ENCODE assay signal across 36 cellular contexts in the genomic region with DNA sequence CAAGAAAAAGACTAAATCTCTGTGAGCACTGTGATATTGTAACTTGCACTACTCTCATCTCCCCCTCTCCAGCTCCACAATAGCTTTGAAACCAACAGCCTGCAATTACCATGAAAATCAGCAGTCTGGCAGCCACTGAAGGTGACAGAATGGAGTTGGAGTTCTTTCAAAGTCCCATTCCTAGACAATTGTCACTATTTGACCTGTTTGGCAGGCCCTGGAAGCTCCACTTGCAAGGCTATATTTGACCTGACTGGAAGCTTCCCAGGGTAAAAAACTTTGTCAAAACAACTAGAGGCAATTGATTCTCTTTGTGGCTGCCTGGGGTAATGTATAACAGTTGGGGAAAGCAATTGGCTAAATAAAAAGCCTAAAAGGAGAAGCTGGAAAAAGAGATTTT. TPM values are rescaled to one million over a fixed set of nuclear protein-coding genes. Genes with fewer than 3 reads are reported as not detected.
"Had no signal": no experiment of that assay in that cellular context is flagged by ENCODE, and none has a peak within 500 bp of the region (broad histone marks: within the 10 kb centered on the region; RNA-seq: fewer than 3 reads in every experiment).

No MANE protein-coding gene starts in this region.

- DNase-seq: activated CD4-positive, alpha-beta memory T cell treated with anti-CD3 and anti-CD28 coated beads, Interleukin-2, amount 10 ng/mL, durations not matched to agents 7 days and 5 days; activated CD4-positive, alpha-beta T cell treated with anti-CD3 and anti-CD28 coated beads for 36 hours; activated CD4-positive, alpha-beta T cell treated with anti-CD3 and anti-CD28 coated beads, Interleukin-2, amount 50 U/mL, for 1 hour; activated CD8-positive, alpha-beta memory T cell treated with anti-CD3 and anti-CD28 coated beads for 24 hours; activated CD8-positive, alpha-beta memory T cell treated with anti-CD3 and anti-CD28 coated beads, Interleukin-2, amount 10 ng/mL, durations not matched to agents 7 days and 5 days; activated CD8-positive, alpha-beta memory T cell treated with anti-CD3 and anti-CD28 coated beads, Interleukin-2, amount 50 U/mL, for 48 hours; activated effector memory CD4-positive, alpha-beta T cell treated with anti-CD3 and anti-CD28 coated beads, Interleukin-2, amount 50 U/mL, for 16 hours; activated naive CD4-positive, alpha-beta T cell; activated naive CD4-positive, alpha-beta T cell treated with anti-CD3 and anti-CD28 coated beads, Interleukin-2, amount 50 U/mL, for 16 hours; activated naive CD8-positive, alpha-beta T cell treated with anti-CD3 and anti-CD28 coated beads for 36 hours; activated T-cell treated with anti-CD3 and anti-CD28 coated beads, Interleukin-2, amount 50 U/mL, for 72 hours; amniotic stem cell; aorta; brain microvascular endothelial cell; Kasumi-1; MG63; NCI-H1048; NCI-H1105 treated with DMSO at 0.1 percent for 48 hours; NCI-H1436 treated with DMSO at 0.1 percent for 48 hours; NCI-H1694 treated with DMSO at 0.1 percent for 48 hours; NCI-H2029; NCI-H446; NCI-H510A treated with DMSO at 0.1 percent for 48 hours; NCI-H526 treated with DMSO at 0.1 percent for 48 hours; NCI-H82; NK-92 treated with Interleukin-12 subunit alpha and Interleukin-12 subunit beta, amount 100 ng/mL, for 24 hours; PC-3; Peyer's patch; RPMI8226; SHP77 treated with DMSO at 0.1 percent for 48 hours; SK-N-SH had no signal

- H3K27ac ChIP-seq: brain microvascular endothelial cell, coronary artery, Peyer's patch, SJSA1 had no signal

- H3K9me3 ChIP-seq: MG63, Peyer's patch, SJSA1, SK-N-SH had no signal

- H3K4me1 ChIP-seq: Peyer's patch had no signal

- ATAC-seq: activated CD4-positive, alpha-beta T cell treated with anti-CD3 and anti-CD28 coated beads for 36 hours; activated CD4-positive, CD25-positive, alpha-beta regulatory T cell treated with anti-CD3 and anti-CD28 coated beads, Interleukin-2, amount 50 U/mL, for 24 hours; activated CD8-positive, alpha-beta memory T cell treated with anti-CD3 and anti-CD28 coated beads, Interleukin-2, amount 10 ng/mL, durations not matched to agents 7 days and 5 days; activated T-cell treated with anti-CD3 and anti-CD28 coated beads, Interleukin-2, amount 50 U/mL, for 72 hours; activated T-helper 17 cell treated with anti-CD3 and anti-CD28 coated beads, Interleukin-2, amount 50 U/mL, for 72 hours; WTC11 had no signal

- H3K4me2 ChIP-seq: SK-N-SH had no signal

- H3K9me2 ChIP-seq: SK-N-SH had no signal

- H3K36me3 ChIP-seq: Peyer's patch had no signal

- H3K9ac ChIP-seq: SK-N-SH had no signal

- H3K27me3 ChIP-seq: brain microvascular endothelial cell, MG63, Peyer's patch, SJSA1 had no signal

- H3K4me3 ChIP-seq: coronary artery, MG63, Peyer's patch, SJSA1 had no signal

RNA-seq across cellular contexts. Expression of gene GREM1, which starts 18.1 kb away (rescaled TPM):
- total RNA-seq: activated CD4-positive, alpha-beta memory T cell treated with anti-CD3 and anti-CD28 coated beads, Interleukin-2, amount 10 ng/mL, durations not matched to agents 7 days and 5 days; activated CD4-positive, alpha-beta T cell treated with anti-CD3 and anti-CD28 coated beads for 36 hours; activated CD8-positive, alpha-beta memory T cell treated with anti-CD3 and anti-CD28 coated beads, Interleukin-2, amount 10 ng/mL, durations not matched to agents 7 days and 5 days; activated naive CD8-positive, alpha-beta T cell treated with anti-CD3 and anti-CD28 coated beads for 36 hours; activated T-helper 17 cell treated with anti-CD3 and anti-CD28 coated beads, Interleukin-2, amount 50 U/mL, for 72 hours had no signal
